ENCODE assay signal across 8 cellular contexts in the genomic region with DNA sequence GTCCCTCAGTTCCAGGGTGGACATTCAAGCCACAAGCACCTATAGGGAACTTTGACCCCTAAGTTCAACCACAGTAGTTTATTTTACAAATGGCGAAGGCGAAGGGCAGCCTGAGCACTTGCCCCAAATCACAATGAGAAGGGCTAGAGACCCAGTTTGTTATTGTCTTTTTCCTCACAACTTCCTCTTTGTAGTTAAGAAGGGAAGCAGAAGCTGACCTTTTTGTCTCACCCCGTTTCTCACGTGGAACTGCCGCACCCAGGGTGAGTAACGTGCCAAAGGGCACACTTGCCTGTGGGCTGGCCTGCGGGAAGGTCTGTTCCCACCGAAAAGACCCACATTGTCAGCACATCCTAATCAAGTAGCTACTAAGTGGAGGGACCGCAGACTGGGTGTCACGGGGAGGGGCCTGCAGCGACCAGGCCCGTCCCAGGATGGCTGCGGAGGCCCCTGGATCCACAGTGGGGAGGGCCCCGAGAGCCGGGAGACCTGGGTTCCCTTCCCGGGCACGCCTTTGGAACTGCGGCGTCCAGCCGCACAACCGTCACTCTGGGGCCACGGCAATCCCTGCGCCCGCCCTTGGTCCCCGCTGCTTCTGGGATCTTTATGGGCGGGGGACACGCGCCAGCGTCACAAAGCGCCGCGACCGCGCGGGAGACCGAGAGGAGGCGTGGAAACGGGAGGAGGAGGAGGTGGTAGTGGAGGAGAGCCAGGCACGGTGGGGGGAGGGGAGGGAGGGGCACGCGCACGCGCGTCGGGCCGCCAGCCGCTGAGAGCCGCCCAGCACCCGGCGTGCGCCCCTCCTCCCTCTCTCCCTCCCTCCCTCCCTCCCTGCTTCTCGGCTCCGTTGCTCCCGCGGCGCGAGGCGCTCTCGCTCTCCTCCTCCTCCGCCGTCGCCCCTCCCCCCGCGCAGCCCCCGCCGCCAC. TPM values are rescaled to one million over a fixed set of nuclear protein-coding genes. Genes with fewer than 3 reads are reported as not detected.
DNase-seq lines count a peak whose midpoint lies in the region; ATAC-seq, FAIRE-seq and TF ChIP-seq lines count a peak whose summit lies in the region.

A gene with protein sequence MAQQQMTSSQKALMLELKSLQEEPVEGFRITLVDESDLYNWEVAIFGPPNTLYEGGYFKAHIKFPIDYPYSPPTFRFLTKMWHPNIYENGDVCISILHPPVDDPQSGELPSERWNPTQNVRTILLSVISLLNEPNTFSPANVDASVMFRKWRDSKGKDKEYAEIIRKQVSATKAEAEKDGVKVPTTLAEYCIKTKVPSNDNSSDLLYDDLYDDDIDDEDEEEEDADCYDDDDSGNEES (plus strand): TSS at position 834 of the 926 bp plus-strand sequence. CDS start 598 bp downstream, outside the sequence.

- peak within 1 kb of the TSS; percentile 70 for H2AFZ ChIP-seq in keratinocyte (ENCODE audit: control insufficient read depth, low read length)

- H3K27me3 ChIP-seq in keratinocyte (ENCODE audit: control insufficient read depth, extremely low read depth, insufficient read depth, low read length), result no peaks in the 10 kb centered on the region

- TF ChIP-seq POLR2A in GM19099 (IDR thresholded peaks at IDR 0.05; ENCODE audit: extremely low read depth, insufficient read length, low read depth), result peak; percentile 83

- dilution Hi-C loops in keratinocyte (cut with MboI; ENCODE audit: extremely low pct_ligation_motif_present, low sequenced_read_pairs), result no loop called here

- H4K20me1 ChIP-seq in keratinocyte (ENCODE audit: control insufficient read depth, extremely low read depth, insufficient read depth, low read length), result peaks cover 13% of the 10 kb centered on the region

- FAIRE-seq in keratinocyte (lab: Jason Lieb, UNC), result no peak

- peaks cover 44% of the 10 kb centered on the region for H3K79me2 ChIP-seq in keratinocyte (ENCODE audit: control insufficient read depth, insufficient read depth, low read length)

- H3K4me1 ChIP-seq in keratinocyte (ENCODE audit: control insufficient read depth, extremely low read depth, insufficient read depth, low read length), result peaks cover 52% of the 10 kb centered on the region

- peak; percentile 43 for ATAC-seq in HG03378 (IDR thresholded peaks at IDR 0.05; ENCODE audit: unreplicated experiment)

- TF ChIP-seq CTCF in AG10803 (conservative IDR thresholded peaks at IDR 0.05; ENCODE audit: low read length) (no peak), keratinocyte (optimal IDR thresholded peaks at IDR 0.05 in 1 of 3, IDR thresholded peaks at IDR 0.05 in 1 of 3, conservative IDR thresholded peaks at IDR 0.05 in 1 of 3; ENCODE audit: extremely low read depth in 1 of 3, insufficient read depth in 2 of 3, low read length in 3 of 3) (no peak)

- peak; percentile 88 for DNase-seq in AG10803 (ENCODE audit: low read depth)
- peak; percentile 80 for DNase-seq in NCI-H460 (ENCODE audit: extremely low read depth, low read depth)
- DNase-seq in activated CD4-positive, CD25-positive, alpha-beta regulatory T cell treated with anti-CD3 and anti-CD28 coated beads, Interleukin-2, amount 50 U/mL, for 72 hours, result peak; percentile 84
- DNase-seq in cerebellar cortex (ENCODE audit: low spot score), result peak; percentile 88
- DNase-seq in keratinocyte (ENCODE audit: low read depth, low spot score), result peak; percentile 81
- peak; percentile 83 to 91 for DNase-seq in stimulated activated CD4-positive, alpha-beta T cell treated with anti-CD3 and anti-CD28 coated beads, Interleukin-15, amount 100 ng/mL, for 1 hour (ENCODE audit: low read depth in 1 of 2, low spot score in 1 of 2)

- H3K36me3 ChIP-seq in keratinocyte (ENCODE audit: control insufficient read depth in 2 of 2, extremely low read depth in 1 of 2, insufficient read depth in 2 of 2, low read length in 2 of 2), result peaks cover 0 to 3% of the 10 kb centered on the region in 2 experiments

- peak within 1 kb of the TSS; percentile 97 for H3K27ac ChIP-seq in keratinocyte (ENCODE audit: control insufficient read depth, insufficient read depth, low read length)

- no peaks in the 10 kb centered on the region for H3K9me1 ChIP-seq in keratinocyte (ENCODE audit: control insufficient read depth, extremely low read depth, insufficient read depth, low read length)

- H3K9me3 ChIP-seq in keratinocyte (ENCODE audit: control insufficient read depth, low read depth, low read length), result no peaks in the 10 kb centered on the region

- peak within 1 kb of the TSS; percentile 96 for H3K9ac ChIP-seq in keratinocyte (ENCODE audit: control insufficient read depth, extremely low read depth, insufficient read depth, low read length)

- peak within 1 kb of the TSS; percentile 92 for H3K4me2 ChIP-seq in keratinocyte (ENCODE audit: control insufficient read depth, extremely low read depth, insufficient read depth, low read depth, low read length)

- H3K4me3 ChIP-seq in AG10803 (ENCODE audit: low read length) (peak within 1 kb of the TSS; percentile 90), keratinocyte (ENCODE audit: control insufficient read depth in 2 of 3, extremely low read depth in 1 of 3, insufficient read depth in 2 of 3, low read depth in 1 of 3, low read length in 3 of 3) (peak within 1 kb of the TSS; percentile 61 to 98 (median 96))

RNA-seq across cellular contexts. Expression of the gene that starts here (rescaled TPM):
- total RNA-seq in NCI-H460 (2014; rRNA removed; shearing (Covaris generic)), result 15.0 and 16.9 TPM in 2 replicates
- 7.7 and 10.8 TPM in 2 replicates for polyA plus RNA-seq in NCI-H460 (2014; cell fraction: nucleus; rRNA removed)
- 11.5 to 39.7 TPM (median 20.5 TPM) in 3 replicates for polyA plus RNA-seq in keratinocyte
- polyA plus RNA-seq in keratinocyte (2011; ENCODE audit: low read depth), result 36.0 TPM
- 26.4 and 39.9 TPM in 2 replicates for polyA plus RNA-seq in keratinocyte (2011; cell fraction: cytosol; rRNA removed)
- polyA plus RNA-seq in keratinocyte (2011; cell fraction: nucleus; rRNA removed), result 24.6 and 28.7 TPM in 2 replicates
- 35.9 and 60.3 TPM in 2 replicates for polyA plus RNA-seq in keratinocyte (2012; ENCODE audit: low replicate concordance)
- 15.0 to 24.3 TPM (median 18.9 TPM) in 3 replicates for polyA minus RNA-seq in keratinocyte
- polyA minus RNA-seq in keratinocyte (2011; cell fraction: cytosol; rRNA and poly(A)+ RNA removed), result 18.6 TPM
- polyA minus RNA-seq in keratinocyte (2011; cell fraction: nucleus; rRNA and poly(A)+ RNA removed), result 12.5 and 23.7 TPM in 2 replicates

Comparison
In these comparisons a context has a peak if more than half of its experiments do, and no peak if none do; other contexts are left out.
1. Peak in every context shown above with its lines: DNase-seq, ATAC-seq, H3K4me3 ChIP-seq and H3K27ac ChIP-seq.